ENCODE assay signal across 11 cellular contexts in genomic region chr7:50781894-50782293, GRCh38. TPM values are rescaled to one million over a fixed set of nuclear protein-coding genes. Genes with fewer than 3 reads are reported as not detected.
DNase-seq lines count a peak whose midpoint lies in the region; ATAC-seq and TF ChIP-seq lines count a peak whose summit lies in the region.
"Had no signal": no experiment of that assay in that cellular context is flagged by ENCODE, and none has a peak within 500 bp of the region (broad histone marks: within the 10 kb centered on the region; RNA-seq: fewer than 3 reads in every experiment).

No MANE protein-coding gene starts in this region.

- ATAC-seq in activated T-cell treated with anti-CD3 and anti-CD28 coated beads, Interleukin-2, amount 50 U/mL, for 4 hours, result no peak
- ATAC-seq in omental fat pad (ENCODE audit: low FRiP score), result no peak
- ATAC-seq: GM12878 had no signal

- H3K27me3 Mint-ChIP-seq in activated T-cell treated with anti-CD3 and anti-CD28 coated beads, Interleukin-2, amount 50 U/mL, for 4 hours (ENCODE audit: low read depth), result peaks cover 33% of the 10 kb centered on the region

- peaks cover under 1% of the 10 kb centered on the region for H3K36me3 Mint-ChIP-seq in activated T-cell treated with anti-CD3 and anti-CD28 coated beads, Interleukin-2, amount 50 U/mL, for 4 hours (ENCODE audit: insufficient read depth)

- TF ChIP-seq CTCF in omental fat pad (IDR thresholded peaks at IDR 0.05), result no peak

- no peak overlapping the region for H3K27ac ChIP-seq in iPS-20b (ENCODE audit: low read length)
- H3K27ac ChIP-seq in subcutaneous abdominal adipose tissue (ENCODE audit: low read depth, low read length), result no peak overlapping the region

- H3K4me3 ChIP-seq in adipocyte (ENCODE audit: low read length) (peak overlapping the region; percentile 60), iPS-20b (ENCODE audit: low read length) (peak overlapping the region; percentile 61), subcutaneous abdominal adipose tissue (ENCODE audit: low read depth in 1 of 5, low read length in 5 of 5) (peak overlapping the region in 4 of 5 donors; percentile 28 to 35 (median 31))
- H3K4me3 ChIP-seq: GM12878 had no signal

- peak overlapping the region; percentile 67 for H3K4me3 Mint-ChIP-seq in activated T-cell treated with anti-CD3 and anti-CD28 coated beads, Interleukin-2, amount 50 U/mL, for 4 hours

- H3K9me3 Mint-ChIP-seq in activated T-cell treated with anti-CD3 and anti-CD28 coated beads, Interleukin-2, amount 50 U/mL, for 4 hours, result peaks cover 4% of the 10 kb centered on the region

- H3K9ac ChIP-seq in adipocyte (ENCODE audit: low read length) (no peak overlapping the region), iPS-20b (ENCODE audit: low read depth, low read length) (no peak overlapping the region), subcutaneous abdominal adipose tissue (ENCODE audit: low read length in 5 of 5) (no peak overlapping the region)

- H3K4me1 Mint-ChIP-seq in activated T-cell treated with anti-CD3 and anti-CD28 coated beads, Interleukin-2, amount 50 U/mL, for 4 hours (ENCODE audit: low read depth), result peaks cover 14% of the 10 kb centered on the region

- DNase-seq in activated T-cell treated with anti-CD3 and anti-CD28 coated beads, Interleukin-2, amount 50 U/mL, for 4 hours, result no peak
- DNase-seq in activated T-cell treated with anti-CD3 and anti-CD28 coated beads, Interleukin-2, amount 50 U/mL, for 1 hour, result no peak
- no peak for DNase-seq in adipocyte (ENCODE audit: low read depth)
- no peak for DNase-seq in omental fat pad (ENCODE audit: low spot score)
- no peak for DNase-seq in DMS153 treated with DMSO at 0.1 percent for 48 hours (lab: John Stamatoyannopoulos, UW; ENCODE audit: unreplicated experiment)
- DNase-seq in A172 (ENCODE audit: low spot score), result no peak
- DNase-seq: cortex of kidney, NCI-H446 treated with DMSO at 0.1 percent for 48 hours had no signal

- H3K36me3 ChIP-seq in adipocyte (ENCODE audit: control insufficient read depth, insufficient read depth, low read length, severe bottlenecking) (no peaks in the 10 kb centered on the region), iPS-20b (ENCODE audit: insufficient read depth, low read depth, low read length) (peaks cover 10% of the 10 kb centered on the region), subcutaneous abdominal adipose tissue (ENCODE audit: control insufficient read depth in 5 of 5, insufficient read depth in 5 of 5, low read length in 5 of 5) (no peaks in the 10 kb centered on the region)

- H3K4me1 ChIP-seq in adipocyte (ENCODE audit: control insufficient read depth, insufficient read depth, low read length) (peaks cover 8% of the 10 kb centered on the region), iPS-20b (ENCODE audit: insufficient read depth, low read length) (peaks cover 18% of the 10 kb centered on the region; the same call in 1 of the 2 replicates), subcutaneous abdominal adipose tissue (ENCODE audit: control insufficient read depth in 5 of 5, insufficient read depth in 5 of 5, low read length in 5 of 5) (peaks cover 0 to 32% (median 23%) of the 10 kb centered on the region in 5 donors)

- H3K27me3 ChIP-seq in adipocyte (replicated peaks; ENCODE audit: control insufficient read depth, insufficient read depth, low read length) (no peaks in the 10 kb centered on the region), iPS-20b (ENCODE audit: insufficient read depth, low read length) (peaks cover 28% of the 10 kb centered on the region), subcutaneous abdominal adipose tissue (ENCODE audit: control insufficient read depth in 5 of 5, insufficient read depth in 4 of 5, low read length in 5 of 5) (no peaks in the 10 kb centered on the region)

- H3K9me3 ChIP-seq in adipocyte (ENCODE audit: control insufficient read depth, low read length) (no peaks in the 10 kb centered on the region), iPS-20b (ENCODE audit: insufficient read depth, low read depth, low read length) (no peaks in the 10 kb centered on the region), subcutaneous abdominal adipose tissue (ENCODE audit: control insufficient read depth in 5 of 5, low read length in 5 of 5) (no peaks in the 10 kb centered on the region)

RNA-seq across cellular contexts. Expression of gene GRB10, which starts 0.8 kb away (rescaled TPM):
- total RNA-seq in activated T-cell treated with anti-CD3 and anti-CD28 coated beads, Interleukin-2, amount 50 U/mL, for 4 hours, result 1 to 10 TPM; 1.3 to 3.7 (median 3.3) TPM
- total RNA-seq in omental fat pad, result 100 to 1,000 TPM in 1 of 4 donors, 10 to 100 TPM in 3; 64.6 to 100 (median 75.3) TPM
- 21.4 and 23.1 TPM in 2 replicates for total RNA-seq in A172 (2014; rRNA removed; shearing (Covaris generic))
